Comparison of ENCODE assay signal across 17 cellular contexts in the genomic region with DNA sequence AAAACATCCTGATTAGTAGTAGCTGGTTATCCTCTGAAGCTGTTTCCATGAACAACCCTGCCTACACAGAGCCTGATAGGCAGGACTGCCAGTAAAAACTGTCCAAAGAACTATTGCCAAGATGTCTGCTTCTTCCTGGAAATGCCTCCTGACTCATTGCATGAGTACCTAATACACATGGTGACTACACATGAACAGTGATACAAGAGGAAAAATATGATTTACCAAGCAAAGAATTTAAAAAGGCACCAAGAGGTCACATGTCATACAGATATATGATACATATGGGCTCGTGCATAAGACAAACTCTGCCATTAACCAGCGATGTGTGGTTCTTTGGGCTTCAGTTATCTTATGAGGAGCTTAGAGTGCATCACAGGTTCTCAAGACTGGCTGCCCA.
DNase-seq lines count a peak whose midpoint lies in the region; ATAC-seq, FAIRE-seq and TF ChIP-seq lines count a peak whose summit lies in the region.
"Had no signal": no experiment of that assay in that cellular context is flagged by ENCODE, and none has a peak within 500 bp of the region (broad histone marks: within the 10 kb centered on the region; RNA-seq: fewer than 3 reads in every experiment).

No MANE protein-coding gene starts in this region.

- H3K9me3 Mint-ChIP-seq in astrocyte (ENCODE audit: unreplicated experiment) (no peaks in the 10 kb centered on the region), CD14-positive monocyte (peaks cover 0 to 8% (median 3%) of the 10 kb centered on the region in 7 donors)

- H3K27me3 Mint-ChIP-seq in astrocyte (ENCODE audit: low read depth, unreplicated experiment), result no peaks in the 10 kb centered on the region
- no peaks in the 10 kb centered on the region for H3K27me3 Mint-ChIP-seq in CD14-positive monocyte (ENCODE audit: low read depth in 3 of 3)

- H3K27ac ChIP-seq in astrocyte (ENCODE audit: low read depth, low read length) (peak overlapping the region; percentile 93), foreskin keratinocyte (peak overlapping the region; percentile 16), upper lobe of left lung (no peak overlapping the region)
- H3K27ac ChIP-seq: 22Rv1, spleen had no signal

- no peak for TF ChIP-seq EP300 in upper lobe of left lung (IDR thresholded peaks at IDR 0.05)

- H3K4me1 Mint-ChIP-seq in astrocyte (ENCODE audit: low read depth, unreplicated experiment) (peaks cover 11% of the 10 kb centered on the region), CD14-positive monocyte (no peaks in the 10 kb centered on the region)
- H3K4me1 Mint-ChIP-seq: H9 had no signal

- H3K9ac ChIP-seq in astrocyte (ENCODE audit: low read length), result peak overlapping the region; percentile 58

- peak overlapping the region; percentile 10 for H3K4me3 ChIP-seq in astrocyte (ENCODE audit: insufficient read depth, low read depth, low read length)
- no peak overlapping the region for H3K4me3 ChIP-seq in upper lobe of left lung
- H3K4me3 ChIP-seq: mucosa of descending colon, spleen had no signal

- H3K36me3 Mint-ChIP-seq in astrocyte (ENCODE audit: low read depth, unreplicated experiment), result no peaks in the 10 kb centered on the region
- no peaks in the 10 kb centered on the region for H3K36me3 Mint-ChIP-seq in CD14-positive monocyte

- peak; percentile 35 for DNase-seq in DMS53 (lab: John Stamatoyannopoulos, UW)
- no peak for DNase-seq in DMS53 treated with DMSO at 0.1 percent for 48 hours (lab: John Stamatoyannopoulos, UW; ENCODE audit: unreplicated experiment)
- peak; percentile 97 for DNase-seq in astrocyte (ENCODE audit: low read depth)
- peak; percentile 75 to 88 for DNase-seq in foreskin keratinocyte
- no peak for DNase-seq in upper lobe of left lung
- no peak for DNase-seq in CD14-positive monocyte (ENCODE audit: low spot score)
- DNase-seq: cortex of kidney, GF-D8, H9, mucosa of descending colon, NCI-H446 treated with DMSO at 0.1 percent for 48 hours, SIG-M5, spleen had no signal

- ATAC-seq in foreskin keratinocyte (peak; percentile 75), upper lobe of left lung (ENCODE audit: low FRiP score in 2 of 2) (peak; percentile 30 to 58), GM18867 (IDR thresholded peaks at IDR 0.05; ENCODE audit: unreplicated experiment) (no peak), GM19023 (IDR thresholded peaks at IDR 0.05; ENCODE audit: unreplicated experiment) (no peak)
- ATAC-seq: activated CD4-positive, CD25-positive, alpha-beta regulatory T cell treated with anti-CD3 and anti-CD28 coated beads, Interleukin-2, amount 50 U/mL, for 24 hours; mucosa of descending colon had no signal

- no peak for TF ChIP-seq POLR2A in upper lobe of left lung (IDR thresholded peaks at IDR 0.05)

- no peaks in the 10 kb centered on the region for H3K36me3 ChIP-seq in astrocyte (ENCODE audit: insufficient read depth, low read length)
- no peaks in the 10 kb centered on the region for H3K36me3 ChIP-seq in upper lobe of left lung
- H3K36me3 ChIP-seq: spleen had no signal

- H3K4me1 ChIP-seq in astrocyte (ENCODE audit: insufficient read depth, low read length) (peaks cover 13% of the 10 kb centered on the region), foreskin keratinocyte (peaks cover 20% of the 10 kb centered on the region), upper lobe of left lung (no peaks in the 10 kb centered on the region)
- H3K4me1 ChIP-seq: spleen had no signal

- peak; percentile 98 for FAIRE-seq in astrocyte (lab: Jason Lieb, UNC)

- H3K27me3 ChIP-seq in astrocyte (ENCODE audit: insufficient read depth, low read length) (no peaks in the 10 kb centered on the region), foreskin keratinocyte (no peaks in the 10 kb centered on the region), upper lobe of left lung (no peaks in the 10 kb centered on the region)
- H3K27me3 ChIP-seq: spleen had no signal

- no peaks in the 10 kb centered on the region for H3K9me3 ChIP-seq in astrocyte (ENCODE audit: insufficient read depth, low read depth, low read length)
- no peaks in the 10 kb centered on the region for H3K9me3 ChIP-seq in upper lobe of left lung
- H3K9me3 ChIP-seq: mucosa of descending colon had no signal

- peak overlapping the region; percentile 64 for H3K4me2 ChIP-seq in astrocyte (ENCODE audit: low read length)

- no peaks in the 10 kb centered on the region for H4K20me1 ChIP-seq in astrocyte (ENCODE audit: insufficient read depth, low read length)

- intact Hi-C loops in CD14-positive monocyte (cut with micrococcal nuclease), result no loop called here

- H3K79me2 ChIP-seq in astrocyte (ENCODE audit: insufficient read depth, low read length), result no peaks in the 10 kb centered on the region

- 70 to 84% methylated on average over 2 of the region's 2 CpGs for WGBS in upper lobe of left lung, 2 donors

- peak overlapping the region; percentile 47 for H2AFZ ChIP-seq in astrocyte (ENCODE audit: low read depth, low read length)

- H3K4me3 Mint-ChIP-seq in astrocyte (ENCODE audit: unreplicated experiment), result no peak overlapping the region
- H3K4me3 Mint-ChIP-seq in CD14-positive monocyte, result no peak overlapping the region
- H3K4me3 Mint-ChIP-seq: H9 had no signal

- no peak for TF ChIP-seq CTCF in astrocyte (IDR thresholded peaks at IDR 0.05; ENCODE audit: insufficient read depth, low read depth, low read length)
- TF ChIP-seq CTCF in foreskin keratinocyte (conservative IDR thresholded peaks at IDR 0.05), result no peak
- TF ChIP-seq CTCF in upper lobe of left lung (IDR thresholded peaks at IDR 0.05), result no peak
- TF ChIP-seq CTCF in CD14-positive monocyte (IDR thresholded peaks at IDR 0.05), result no peak

- peak overlapping the region; percentile 79 for H3K27ac Mint-ChIP-seq in astrocyte (ENCODE audit: unreplicated experiment)
- no peak overlapping the region for H3K27ac Mint-ChIP-seq in CD14-positive monocyte
- H3K27ac Mint-ChIP-seq: H9 had no signal

Comparison
In these comparisons a context has a peak if more than half of its experiments do, and no peak if none do; other contexts are left out.
1. DNase-seq: peak in DMS53 (single experiment), astrocyte (single experiment) and foreskin keratinocyte (2 of 2); none in DMS53 treated with DMSO at 0.1 percent for 48 hours (single experiment), upper lobe of left lung (0 of 2) and CD14-positive monocyte (single experiment).
2. H3K27ac ChIP-seq: peak in astrocyte (single experiment) and foreskin keratinocyte (single experiment); none in upper lobe of left lung (0 of 4).
3. ATAC-seq: peak in foreskin keratinocyte (single experiment) and upper lobe of left lung (2 of 2); none in GM18867 (single experiment) and GM19023 (single experiment).